ENCODE assay signal across 16 cellular contexts in the genomic region with DNA sequence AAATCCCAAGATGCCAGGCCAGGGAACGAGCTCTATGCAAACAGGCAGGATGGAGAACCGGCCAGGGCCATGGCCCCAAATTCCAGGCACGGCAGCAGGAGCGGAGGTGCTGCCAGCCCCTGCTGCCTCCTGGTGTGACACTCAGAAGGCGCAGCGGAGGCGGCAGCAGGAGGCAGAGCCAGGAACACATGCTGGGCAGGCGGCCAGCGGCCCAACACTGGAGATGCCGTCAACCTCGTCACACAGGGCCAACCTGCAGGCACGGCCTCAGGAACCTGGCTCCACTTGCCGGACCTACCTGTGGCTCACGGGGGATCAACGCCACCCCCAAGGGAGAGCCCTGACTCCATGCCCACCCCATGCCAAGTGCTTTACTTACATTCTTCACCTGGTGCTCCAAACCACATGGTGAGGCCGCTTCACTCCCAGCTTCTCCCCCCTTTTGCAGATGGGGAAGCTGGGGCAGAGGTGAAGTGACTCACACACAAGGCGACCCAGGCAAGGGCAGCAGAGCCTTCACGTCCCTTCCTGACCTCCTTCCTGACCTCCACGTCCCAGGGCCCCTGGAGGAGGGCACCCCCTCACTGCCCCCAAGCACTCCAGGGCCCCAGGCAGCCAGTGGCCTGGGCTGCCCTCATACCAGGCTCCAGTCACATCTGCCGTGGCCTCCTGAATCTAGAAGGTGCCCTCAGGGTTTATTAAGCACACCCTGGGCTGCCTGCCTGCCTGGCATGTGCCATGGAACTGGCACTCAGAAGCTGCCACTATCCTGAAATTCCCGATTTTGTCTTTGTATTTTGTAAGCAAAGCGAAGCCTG. TPM values are rescaled to one million over a fixed set of nuclear protein-coding genes. Genes with fewer than 3 reads are reported as not detected.
DNase-seq lines count a peak whose midpoint lies in the region; ATAC-seq, FAIRE-seq and TF ChIP-seq lines count a peak whose summit lies in the region.
"Had no signal": no experiment of that assay in that cellular context is flagged by ENCODE, and none has a peak within 500 bp of the region (broad histone marks: within the 10 kb centered on the region; RNA-seq: fewer than 3 reads in every experiment).

No MANE protein-coding gene starts in this region.

- no TSS peak for BruUV-seq in IMR-90 (replicated peaks; lab: Mats Ljungman, UMichigan)

- no peak overlapping the region for H2BK5ac ChIP-seq in IMR-90 (ENCODE audit: low read depth, low read length, poor library complexity, severe bottlenecking)

- H2AFZ ChIP-seq in IMR-90 (replicated peaks; ENCODE audit: low read length, poor library complexity) = peak overlapping the region; percentile 5

- H2BK20ac ChIP-seq in IMR-90 (ENCODE audit: low read depth, low read length) = no peak overlapping the region

- ATAC-seq in IMR-90 (ENCODE audit: low read depth) (no peak), psoas muscle (peak; percentile 85 to 93 (median 90)), HG03097 (IDR thresholded peaks at IDR 0.05; ENCODE audit: low FRiP score, unreplicated experiment) (no peak), HG03280 (IDR thresholded peaks at IDR 0.05; ENCODE audit: unreplicated experiment) (no peak)
- no peak for ATAC-seq in activated CD4-positive, CD25-positive, alpha-beta regulatory T cell treated with anti-CD3 and anti-CD28 coated beads, Interleukin-2, amount 50 U/mL, for 24 hours

- H3K18ac ChIP-seq in IMR-90 (ENCODE audit: low read depth, low read length) = no peak overlapping the region

- no peak overlapping the region for H4K91ac ChIP-seq in IMR-90 (ENCODE audit: insufficient read depth, low read depth, low read length)

- H3K4ac ChIP-seq in IMR-90 (ENCODE audit: low read depth, low read length) = no peak overlapping the region

- H3K9me3 ChIP-seq in IMR-90 (ENCODE audit: control insufficient read depth, insufficient read depth, low read length) = no peaks in the 10 kb centered on the region
- H3K9me3 ChIP-seq in psoas muscle = no peaks in the 10 kb centered on the region

- no peak for TF ChIP-seq CTCF in IMR-90 (conservative IDR thresholded peaks at IDR 0.05; ENCODE audit: low read depth, low read length)
- peak; percentile 8 for TF ChIP-seq CTCF in bronchial epithelial cell (IDR thresholded peaks at IDR 0.05; ENCODE audit: insufficient read depth, low read length, severe bottlenecking)
- no peak for TF ChIP-seq CTCF in psoas muscle (IDR thresholded peaks at IDR 0.05)

- no peaks in the 10 kb centered on the region for H3K9me1 ChIP-seq in IMR-90 (ENCODE audit: insufficient read depth, low read length)

- H3K4me1 ChIP-seq in IMR-90 (ENCODE audit: control insufficient read depth, insufficient read depth, low read length) (peaks cover 7% of the 10 kb centered on the region; the same call in 1 of the 2 replicates), psoas muscle (peaks cover 10% of the 10 kb centered on the region)

- no peak overlapping the region for H4K5ac ChIP-seq in IMR-90 (ENCODE audit: low read depth, low read length)

- TF ChIP-seq RAD21 in IMR-90 (IDR thresholded peaks at IDR 0.05; ENCODE audit: low read length) = no peak

- no peak overlapping the region for H3K56ac ChIP-seq in IMR-90 (ENCODE audit: extremely low read depth, insufficient read depth, low read length)

- TF ChIP-seq POLR2A in IMR-90 (IDR thresholded peaks at IDR 0.05; ENCODE audit: low read depth, low read length) = no peak

- POLR2A ChIA-PET in IMR-90 (lab: Charles Lee; ENCODE audit: unreplicated experiment) = no interaction called here

- no peak overlapping the region for H2AK5ac ChIP-seq in IMR-90 (ENCODE audit: low read depth, low read length)

- no peaks in the 10 kb centered on the region for H4K20me1 ChIP-seq in IMR-90 (ENCODE audit: insufficient read depth, low read length)

- no peaks in the 10 kb centered on the region for H3K79me1 ChIP-seq in IMR-90 (ENCODE audit: low read depth in 1 of 2, low read length in 2 of 2)

- intact Hi-C loops in IMR-90 (cut with micrococcal nuclease) (no loop called here), psoas muscle (cut with DNase I) (no loop called here)

- no peak overlapping the region for H3K23ac ChIP-seq in IMR-90 (ENCODE audit: low read depth, low read length)

- in situ Hi-C loops in IMR-90 (cut with MboI; ENCODE audit: low sequenced_read_pairs) = loop anchor here (10.0 kb wide), 1 partner anchor 890 kb away; no protein-coding TSS in a partner anchor

- no peak overlapping the region for H3K4me2 ChIP-seq in IMR-90 (ENCODE audit: low read depth, low read length)

- no peak overlapping the region for H3K4me3 ChIP-seq in IMR-90 (ENCODE audit: insufficient read depth, low read depth, low read length)
- H3K4me3 ChIP-seq in bronchial epithelial cell (ENCODE audit: low read depth, low read length) = no peak overlapping the region
- H3K4me3 ChIP-seq in psoas muscle = no peak overlapping the region

- dilution Hi-C loops in IMR-90 (cut with HindIII; ENCODE audit: low sequenced_read_pairs, unreplicated experiment) = no loop called here

- no peak for FAIRE-seq in bronchial epithelial cell (lab: Jason Lieb, UNC)
- FAIRE-seq: GM19239, TTC549 had no signal

- no peaks in the 10 kb centered on the region for H3K36me3 ChIP-seq in IMR-90 (ENCODE audit: control insufficient read depth, insufficient read depth, low read length)
- H3K36me3 ChIP-seq in bronchial epithelial cell (ENCODE audit: control insufficient read depth, insufficient read depth, low read length) = no peaks in the 10 kb centered on the region
- H3K36me3 ChIP-seq in psoas muscle (ENCODE audit: insufficient read depth in 1 of 2, low read depth in 1 of 2) = no peaks in the 10 kb centered on the region

- H3K14ac ChIP-seq in IMR-90 (replicated peaks; ENCODE audit: low read depth, low read length) = no peak overlapping the region

- CTCF ChIA-PET in IMR-90 (lab: Yijun Ruan, JAX) = no interaction called here

- H3K27me3 ChIP-seq in IMR-90 (ENCODE audit: control insufficient read depth, insufficient read depth, low read length) = no peaks in the 10 kb centered on the region
- no peaks in the 10 kb centered on the region for H3K27me3 ChIP-seq in bronchial epithelial cell (ENCODE audit: control insufficient read depth, insufficient read depth, low read length)
- no peaks in the 10 kb centered on the region for H3K27me3 ChIP-seq in psoas muscle (ENCODE audit: insufficient read depth in 3 of 3, low read length in 2 of 3)
- H3K27me3 ChIP-seq: dorsolateral prefrontal cortex had no signal

- H4K8ac ChIP-seq in IMR-90 (ENCODE audit: low read depth in 2 of 2, low read length in 2 of 2) = no peak overlapping the region

- H3K9ac ChIP-seq in IMR-90 (ENCODE audit: low read depth, low read length) = no peak overlapping the region

- 80% methylated on average over 10 of the region's 22 CpGs; no CpG with 5 or more reads in 1 of the 2 experiments for WGBS in IMR-90 (ENCODE audit: extremely low coverage in 2 of 2, insufficient read length in 1 of 2), 2 experiments
- 42 to 52% (median 47%) methylated on average over 17 to 22 of the region's 22 CpGs for WGBS in psoas muscle, 3 donors

- H2BK120ac ChIP-seq in IMR-90 (ENCODE audit: low read depth, low read length) = no peak overlapping the region

- DNase-seq in IMR-90 (no peak), bronchial epithelial cell (ENCODE audit: low read depth) (peak; percentile 38), islet precursor cell (peak; percentile 42), psoas muscle (peak; percentile 61 to 80)
- no peak for DNase-seq in activated naive CD4-positive, alpha-beta T cell treated with anti-CD3 and anti-CD28 coated beads, Interleukin-2, amount 50 U/mL, for 16 hours
- DNase-seq: AML-193; GOT3; NCI-H748 treated with DMSO at 0.1 percent for 48 hours; stimulated activated CD4-positive, alpha-beta T cell treated with anti-CD3 and anti-CD28 coated beads, Interleukin-4, amount 100 ng/mL, for 1 hour; stimulated activated naive CD4-positive, alpha-beta T cell treated with Interleukin-2 at 50 U/mL for 16 hours had no signal

- no peak overlapping the region for H2AK9ac ChIP-seq in IMR-90 (replicated peaks; ENCODE audit: low read depth, low read length, poor library complexity)

- no peak overlapping the region for H2BK15ac ChIP-seq in IMR-90 (ENCODE audit: low read depth, low read length)

- no peak overlapping the region for H3K27ac ChIP-seq in IMR-90 (ENCODE audit: insufficient read depth, low read length)
- H3K27ac ChIP-seq in psoas muscle = no peak overlapping the region

TF ChIP-seq in IMR-90, 13 proteins besides CTCF, POLR2A, EP300 and RAD21 (continues in another document):
- TF ChIP-seq SMC3 (IDR thresholded peaks at IDR 0.05; ENCODE audit: low read depth, low read length) (no peak), MAFK (IDR thresholded peaks at IDR 0.05; ENCODE audit: low read depth, low read length) (no peak), FOS (IDR thresholded peaks at IDR 0.05; ENCODE audit: low read depth, low read length) (no peak), MXI1 (IDR thresholded peaks at IDR 0.05; ENCODE audit: borderline replicate concordance, low read depth, low read length) (no peak), NFE2L2 (IDR thresholded peaks at IDR 0.05; ENCODE audit: low read depth, low read length) (no peak), MAZ (IDR thresholded peaks at IDR 0.05; ENCODE audit: borderline replicate concordance, low read depth, low read length) (no peak), RFX5 (IDR thresholded peaks at IDR 0.05; ENCODE audit: low read depth, low read length) (no peak), CHD1 (IDR thresholded peaks at IDR 0.05; ENCODE audit: low read depth, low read length) (no peak), CEBPB (IDR thresholded peaks at IDR 0.05; ENCODE audit: low read depth, low read length) (no peak)
- TF ChIP-seq, protein P1, sequence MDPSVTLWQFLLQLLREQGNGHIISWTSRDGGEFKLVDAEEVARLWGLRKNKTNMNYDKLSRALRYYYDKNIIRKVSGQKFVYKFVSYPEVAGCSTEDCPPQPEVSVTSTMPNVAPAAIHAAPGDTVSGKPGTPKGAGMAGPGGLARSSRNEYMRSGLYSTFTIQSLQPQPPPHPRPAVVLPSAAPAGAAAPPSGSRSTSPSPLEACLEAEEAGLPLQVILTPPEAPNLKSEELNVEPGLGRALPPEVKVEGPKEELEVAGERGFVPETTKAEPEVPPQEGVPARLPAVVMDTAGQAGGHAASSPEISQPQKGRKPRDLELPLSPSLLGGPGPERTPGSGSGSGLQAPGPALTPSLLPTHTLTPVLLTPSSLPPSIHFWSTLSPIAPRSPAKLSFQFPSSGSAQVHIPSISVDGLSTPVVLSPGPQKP (IDR thresholded peaks at IDR 0.05; ENCODE audit: borderline replicate concordance, low read depth, low read length) = no peak

RNA-seq across cellular contexts. Expression of a gene that starts 43.5 kb away (rescaled TPM):
- total RNA-seq in IMR-90 (2012; rRNA removed) = 2.0 and 2.2 TPM in 2 replicates
- 1.9 and 2.6 TPM in 2 replicates for polyA plus RNA-seq in IMR-90 (2012; rRNA removed)
- 3.4 and 4.1 TPM in 2 replicates for polyA plus RNA-seq in IMR-90 (2012; cell fraction: cytosol; rRNA removed)
- polyA plus RNA-seq in IMR-90 (2012; cell fraction: nucleus; rRNA removed; ENCODE audit: low replicate concordance) = 1.3 and 2.5 TPM in 2 replicates
- total RNA-seq in bronchial epithelial cell = 5.5 and 9.0 TPM in 2 replicates
- 1 to 10 TPM; 1.6 to 4.4 (median 2.6) TPM for total RNA-seq in psoas muscle
- under 1 TPM; 0.44 to 0.79 (median 0.70) TPM for polyA plus RNA-seq in psoas muscle

Comparison
In these comparisons a context has a peak if more than half of its experiments do, and no peak if none do; other contexts are left out.
1. ATAC-seq: peak in psoas muscle (4 of 4); none in IMR-90 (single experiment), HG03097 (single experiment), activated CD4-positive, CD25-positive, alpha-beta regulatory T cell treated with anti-CD3 and anti-CD28 coated beads, Interleukin-2, amount 50 U/mL, for 24 hours (0 of 2) and HG03280 (single experiment).
2. DNase-seq: peak in bronchial epithelial cell (single experiment), islet precursor cell (single experiment) and psoas muscle (2 of 2); none in IMR-90 (single experiment) and activated naive CD4-positive, alpha-beta T cell treated with anti-CD3 and anti-CD28 coated beads, Interleukin-2, amount 50 U/mL, for 16 hours (single experiment).